Comparison of ENCODE assay signal across 20 cellular contexts in genomic region chr4:2767046-2767704, GRCh38. TPM values are rescaled to one million over a fixed set of nuclear protein-coding genes. Genes with fewer than 3 reads are reported as not detected.
A peak's percentile ranks its signal among the peaks of the same experiment; 100 is the strongest.
DNase-seq lines count a peak whose midpoint lies in the region; ATAC-seq and TF ChIP-seq lines count a peak whose summit lies in the region.
"Had no signal": no experiment of that assay in that cellular context is flagged by ENCODE, and none has a peak within 500 bp of the region (broad histone marks: within the 10 kb centered on the region; RNA-seq: fewer than 3 reads in every experiment).

No MANE protein-coding gene starts in this region.

- H2AFZ ChIP-seq in SK-N-SH (ENCODE audit: low read depth) (no peak overlapping the region), osteoblast (ENCODE audit: low read length) (no peak overlapping the region)
- H2AFZ ChIP-seq: PC-9 had no signal

- peaks cover 0 to 22% of the 10 kb centered on the region in 2 experiments; a peak in 1 of 4 replicates for H3K4me1 ChIP-seq in SK-N-SH (ENCODE audit: control insufficient read depth in 1 of 2, insufficient read depth in 2 of 2, low read depth in 1 of 2, low read length in 1 of 2)
- peaks cover 3% of the 10 kb centered on the region for H3K4me1 ChIP-seq in osteoblast (ENCODE audit: insufficient read depth, low read length)

- intact Hi-C loops in natural killer cell (cut with micrococcal nuclease) = loop anchor here (10.0 kb wide), 2 partner anchors 168 to 198 kb away; partner anchors contain the start of genes GRK4 and NOP14

- H3K9me3 ChIP-seq in SK-N-SH (no peaks in the 10 kb centered on the region), osteoblast (ENCODE audit: low read depth, low read length) (no peaks in the 10 kb centered on the region)

- no peak overlapping the region for H3K4me2 ChIP-seq in SK-N-SH
- no peak overlapping the region for H3K4me2 ChIP-seq in osteoblast (ENCODE audit: insufficient read depth, low read length)
- H3K4me2 ChIP-seq: PC-9 had no signal

- H3K79me2 ChIP-seq in SK-N-SH (ENCODE audit: insufficient read depth) (no peaks in the 10 kb centered on the region), osteoblast (ENCODE audit: insufficient read depth, low read length) (no peaks in the 10 kb centered on the region)

- no peaks in the 10 kb centered on the region for H4K20me1 ChIP-seq in SK-N-SH (ENCODE audit: insufficient read depth)
- H4K20me1 ChIP-seq in osteoblast (ENCODE audit: insufficient read depth, low read length) = no peaks in the 10 kb centered on the region

- CTCF ChIA-PET in SK-N-SH (lab: Yijun Ruan, JAX) = interaction anchor here (1.0 to 1.4 kb wide), 2 partner anchors 12 to 94 kb away, joined by 3 read pairs; no protein-coding TSS in a partner anchor

- H3K27ac Mint-ChIP-seq in natural killer cell treated with Interleukin-12 subunit alpha and Interleukin-12 subunit beta and Interleukin-15 and Interleukin-18, amount 100 ng/mL, for 72 hours = peak overlapping the region in 1 of 2 donors; percentile 50
- no peak overlapping the region for H3K27ac Mint-ChIP-seq in natural killer cell
- H3K27ac Mint-ChIP-seq: CD8-positive, alpha-beta T cell had no signal

- 83% methylated on average over 5 of the region's 5 CpGs for WGBS in SK-N-SH (ENCODE audit: low lambda C conversion rate)

- no peak overlapping the region for H3K4me3 Mint-ChIP-seq in natural killer cell treated with Interleukin-12 subunit alpha and Interleukin-12 subunit beta and Interleukin-15 and Interleukin-18, amount 100 ng/mL, for 72 hours
- no peak overlapping the region for H3K4me3 Mint-ChIP-seq in natural killer cell
- H3K4me3 Mint-ChIP-seq: CD8-positive, alpha-beta T cell had no signal

- H3F3A ChIP-seq in SK-N-SH (replicated peaks; ENCODE audit: insufficient read depth) = peaks cover 3% of the 10 kb centered on the region

- H3K36me3 ChIP-seq in SK-N-SH (replicated peaks in 1 of 2; ENCODE audit: control insufficient read depth in 1 of 2, insufficient read depth in 2 of 2, low read length in 1 of 2) (no peaks in the 10 kb centered on the region), osteoblast (ENCODE audit: insufficient read depth, low read length) (no peaks in the 10 kb centered on the region)

- H3K36me3 Mint-ChIP-seq in natural killer cell treated with Interleukin-12 subunit alpha and Interleukin-12 subunit beta and Interleukin-15 and Interleukin-18, amount 100 ng/mL, for 72 hours = no peaks in the 10 kb centered on the region
- no peaks in the 10 kb centered on the region for H3K36me3 Mint-ChIP-seq in natural killer cell
- H3K36me3 Mint-ChIP-seq: CD8-positive, alpha-beta T cell had no signal

- H3K27me3 ChIP-seq in SK-N-SH (ENCODE audit: insufficient read depth) (no peaks in the 10 kb centered on the region), osteoblast (ENCODE audit: insufficient read depth, low read length) (no peaks in the 10 kb centered on the region)

- no peak for TF ChIP-seq RAD21 in SK-N-SH (IDR thresholded peaks at IDR 0.05; ENCODE audit: low read length)

- H3K9me2 ChIP-seq in SK-N-SH = no peaks in the 10 kb centered on the region

- DNase-seq in SK-N-SH = peak; percentile 29
- peak; percentile 42 for DNase-seq in natural killer cell treated with Interleukin-12 subunit alpha and Interleukin-12 subunit beta and Interleukin-15 and Interleukin-18, amount 100 ng/mL, for 72 hours (ENCODE audit: low spot score)
- no peak for DNase-seq in natural killer cell
- DNase-seq in osteoblast (ENCODE audit: insufficient read length, low spot score, missing footprints) = peak; percentile 42
- DNase-seq in HuH-7 (ENCODE audit: low spot score) = no peak
- DNase-seq in stimulated activated naive CD4-positive, alpha-beta T cell (lab: John Stamatoyannopoulos, UW) = no peak
- DNase-seq: C1 segment of cervical spinal cord; CD8-positive, alpha-beta T cell; GDM1; KG1; NCI-H1092; NCI-H1436; NCI-H187 treated with DMSO at 0.1 percent for 48 hours; NCI-H69; PC-9; RPMI8226; SHP77 had no signal

- TF ChIP-seq CTCF in SK-N-SH (IDR thresholded peaks at IDR 0.05) = no peak
- no peak for TF ChIP-seq CTCF in natural killer cell (IDR thresholded peaks at IDR 0.05)
- no peak for TF ChIP-seq CTCF in osteoblast (IDR thresholded peaks at IDR 0.05; ENCODE audit: extremely low read depth, low read depth, low read length)

- peak overlapping the region in 1 of 2 experiments; percentile 74; a peak in 1 of 4 replicates for H3K27ac ChIP-seq in SK-N-SH (ENCODE audit: low read depth in 2 of 2, low read length in 1 of 2)
- H3K27ac ChIP-seq in osteoblast (ENCODE audit: low read depth, low read length) = no peak overlapping the region
- H3K27ac ChIP-seq: 22Rv1, PC-9 had no signal

- ATAC-seq in SK-N-SH treated with all-trans-retinoic acid at 6 μM for 48 hours = no peak
- ATAC-seq in natural killer cell treated with Interleukin-12 subunit alpha and Interleukin-12 subunit beta and Interleukin-15 and Interleukin-18, amount 100 ng/mL, for 72 hours = no peak
- no peak for ATAC-seq in natural killer cell
- no peak for ATAC-seq in GM18858 (IDR thresholded peaks at IDR 0.05; ENCODE audit: unreplicated experiment)
- ATAC-seq: CD8-positive, alpha-beta T cell had no signal

- H3K4me1 Mint-ChIP-seq in natural killer cell treated with Interleukin-12 subunit alpha and Interleukin-12 subunit beta and Interleukin-15 and Interleukin-18, amount 100 ng/mL, for 72 hours (ENCODE audit: low read depth in 2 of 2) = peaks cover 11 to 21% of the 10 kb centered on the region in 2 donors
- peaks cover 10 to 19% of the 10 kb centered on the region in 2 donors for H3K4me1 Mint-ChIP-seq in natural killer cell

- TF ChIP-seq EP300 in SK-N-SH (IDR thresholded peaks at IDR 0.05; ENCODE audit: borderline replicate concordance in 1 of 2, low read depth in 1 of 2, low read length in 1 of 2) = no peak

- H3K27me3 Mint-ChIP-seq in natural killer cell treated with Interleukin-12 subunit alpha and Interleukin-12 subunit beta and Interleukin-15 and Interleukin-18, amount 100 ng/mL, for 72 hours = no peaks in the 10 kb centered on the region
- H3K27me3 Mint-ChIP-seq in natural killer cell (ENCODE audit: low read depth in 2 of 2) = no peaks in the 10 kb centered on the region

- no peaks in the 10 kb centered on the region for H3K9me3 Mint-ChIP-seq in natural killer cell treated with Interleukin-12 subunit alpha and Interleukin-12 subunit beta and Interleukin-15 and Interleukin-18, amount 100 ng/mL, for 72 hours
- no peaks in the 10 kb centered on the region for H3K9me3 Mint-ChIP-seq in natural killer cell
- H3K9me3 Mint-ChIP-seq: CD8-positive, alpha-beta T cell had no signal

- POLR2A ChIA-PET in SK-N-SH (lab: Yijun Ruan, JAX) = interaction anchor here (0.6 to 2.2 kb wide), 5 partner anchors 11 to 170 kb away, joined by 3 to 10 read pairs (median 4); partner anchors contain the start of gene TNIP2

- H3K4me3 ChIP-seq in SK-N-SH (ENCODE audit: low read depth in 2 of 2, low read length in 1 of 2) = no peak overlapping the region
- H3K4me3 ChIP-seq in osteoblast (ENCODE audit: insufficient read depth, low read length) = no peak overlapping the region
- H3K4me3 ChIP-seq: PC-9 had no signal

- H3K9ac ChIP-seq in SK-N-SH = no peak overlapping the region

TF ChIP-seq in SK-N-SH treated with all-trans-retinoic acid at 6 μM for 48 hours, 23 proteins besides CTCF, POLR2A, EP300 and RAD21 (continues in another document):
- no peak for TF ChIP-seq TSHZ2 (CRISPR knock-in tag; IDR thresholded peaks at IDR 0.05)
- TF ChIP-seq TOX (CRISPR knock-in tag; IDR thresholded peaks at IDR 0.05; ENCODE audit: borderline replicate concordance) = no peak
- no peak for TF ChIP-seq ISL1 (CRISPR knock-in tag; IDR thresholded peaks at IDR 0.05)
- TF ChIP-seq ZFP30 (CRISPR knock-in tag; IDR thresholded peaks at IDR 0.05) = no peak
- no peak for TF ChIP-seq ZNF8 (CRISPR knock-in tag; IDR thresholded peaks at IDR 0.05)
- TF ChIP-seq ZFP3 (CRISPR knock-in tag; IDR thresholded peaks at IDR 0.05) = no peak
- TF ChIP-seq ESRRG (CRISPR knock-in tag; IDR thresholded peaks at IDR 0.05) = no peak

RNA-seq across cellular contexts. Expression of gene TNIP2, which starts 11.0 kb away (rescaled TPM):
- polyA plus RNA-seq in SK-N-SH (2012; rRNA removed) = 68.2 and 78.9 TPM in 2 replicates
- polyA plus RNA-seq in SK-N-SH (2012; cell fraction: cytosol; rRNA removed) = 47.4 and 57.1 TPM in 2 replicates
- polyA plus RNA-seq in SK-N-SH (2012; cell fraction: nucleus; rRNA removed) = 175 and 261 TPM in 2 replicates
- total RNA-seq in natural killer cell treated with Interleukin-12 subunit alpha and Interleukin-12 subunit beta and Interleukin-15 and Interleukin-18, amount 100 ng/mL, for 72 hours = 10 to 100 TPM; 80.9 to 89.3 TPM
- total RNA-seq in natural killer cell = 10 to 100 TPM; 35.6 to 53.9 (median 41.6) TPM
- total RNA-seq in osteoblast = 37.7 and 44.9 TPM in 2 replicates

RNA-seq across cellular contexts. Expression of gene SH3BP2, which starts 25.7 kb away (rescaled TPM):
- polyA plus RNA-seq in SK-N-SH (2012; rRNA removed) = 25.2 and 26.8 TPM in 2 replicates
- polyA plus RNA-seq in SK-N-SH (2012; cell fraction: cytosol; rRNA removed) = 5.6 and 8.5 TPM in 2 replicates
- polyA plus RNA-seq in SK-N-SH (2012; cell fraction: nucleus; rRNA removed) = 132 and 143 TPM in 2 replicates
- total RNA-seq in natural killer cell treated with Interleukin-12 subunit alpha and Interleukin-12 subunit beta and Interleukin-15 and Interleukin-18, amount 100 ng/mL, for 72 hours = 100 to 1,000 TPM; 121 to 129 TPM
- total RNA-seq in natural killer cell (100 to 1,000 TPM; 213 to 283 (median 221) TPM), osteoblast (26.4 and 28.0 TPM in 2 replicates)

Comparison
In these comparisons a context has a peak if more than half of its experiments do, and no peak if none do; other contexts are left out.
1. DNase-seq: peak in SK-N-SH (single experiment), natural killer cell treated with Interleukin-12 subunit alpha and Interleukin-12 subunit beta and Interleukin-15 and Interleukin-18, amount 100 ng/mL, for 72 hours (single experiment) and osteoblast (single experiment); none in natural killer cell (single experiment), HuH-7 (single experiment) and stimulated activated naive CD4-positive, alpha-beta T cell (0 of 6).